22 cellular contexts compared by ENCODE assay signal in genomic region chr12:24349051-24349780, GRCh38.
DNase-seq lines count a peak whose midpoint lies in the region; ATAC-seq, FAIRE-seq and TF ChIP-seq lines count a peak whose summit lies in the region.
"Had no signal": no experiment of that assay in that cellular context is flagged by ENCODE, and none has a peak within 500 bp of the region (broad histone marks: within the 10 kb centered on the region; RNA-seq: fewer than 3 reads in every experiment).

No MANE protein-coding gene starts in this region.

- ATAC-seq in HG02798 (IDR thresholded peaks at IDR 0.05; ENCODE audit: poor library complexity, unreplicated experiment), result no peak
- no peak for ATAC-seq in activated naive CD8-positive, alpha-beta T cell treated with anti-CD3 and anti-CD28 coated beads, Interleukin-2, amount 50 U/mL, for 24 hours
- ATAC-seq: CD8-positive, alpha-beta T cell had no signal

- peaks cover 8% of the 10 kb centered on the region for H3K9me3 Mint-ChIP-seq in activated T-helper 2 cell treated with anti-CD3 and anti-CD28 coated beads, Interferon-gamma antibody, Interleukin-2, Interleukin-4, amounts not matched to agents 10 μg/mL and 5 μg/mL and 100 μg/mL, durations not matched to agents 14 hours and 24 hours and 36 hours
- H3K9me3 Mint-ChIP-seq in activated naive CD8-positive, alpha-beta T cell treated with anti-CD3 and anti-CD28 coated beads, Interleukin-2, amount 50 U/mL, for 24 hours, result no peaks in the 10 kb centered on the region
- H3K9me3 Mint-ChIP-seq: CD8-positive, alpha-beta T cell had no signal

- peak; percentile 37 for DNase-seq in KG1 (lab: John Stamatoyannopoulos, UW)
- DNase-seq in bronchial epithelial cell (ENCODE audit: low read depth), result peak; percentile 39
- DNase-seq in glomerular endothelial cell (ENCODE audit: extremely low read depth, low read depth, low spot score), result peak; percentile 61
- no peak for DNase-seq in activated T-helper 2 cell treated with anti-CD3 and anti-CD28 coated beads, Interferon-gamma antibody, Interleukin-2, Interleukin-4, amounts not matched to agents 10 μg/mL and 5 μg/mL and 100 μg/mL, durations not matched to agents 14 hours and 24 hours and 36 hours (ENCODE audit: low spot score)
- no peak for DNase-seq in activated naive CD8-positive, alpha-beta T cell treated with anti-CD3 and anti-CD28 coated beads, Interleukin-2, amount 50 U/mL, for 24 hours
- DNase-seq in AML-193 (lab: John Stamatoyannopoulos, UW), result no peak
- DNase-seq: Caco-2; CD4-positive, CD25-positive, alpha-beta regulatory T cell; CD8-positive, alpha-beta T cell; DMS 273 treated with DMSO at 0.1 percent for 48 hours; DMS79; EL; GF-D8; GOT3; HFFc6 had no signal

- TF ChIP-seq CTCF in bronchial epithelial cell (IDR thresholded peaks at IDR 0.05; ENCODE audit: insufficient read depth, low read length, severe bottlenecking), result no peak

- no peak overlapping the region for H3K4me3 ChIP-seq in bronchial epithelial cell (ENCODE audit: low read depth, low read length)
- H3K4me3 ChIP-seq: BLaER1, HAP-1 had no signal

- intact Hi-C loops in activated T-helper 2 cell treated with anti-CD3 and anti-CD28 coated beads, Interferon-gamma antibody, Interleukin-2, Interleukin-4, amounts not matched to agents 10 μg/mL and 5 μg/mL and 100 μg/mL, durations not matched to agents 14 hours and 24 hours and 36 hours (cut with micrococcal nuclease), result no loop called here

- H3K4me1 Mint-ChIP-seq in activated T-helper 2 cell treated with anti-CD3 and anti-CD28 coated beads, Interferon-gamma antibody, Interleukin-2, Interleukin-4, amounts not matched to agents 10 μg/mL and 5 μg/mL and 100 μg/mL, durations not matched to agents 14 hours and 24 hours and 36 hours (ENCODE audit: low read depth), result no peaks in the 10 kb centered on the region
- no peaks in the 10 kb centered on the region for H3K4me1 Mint-ChIP-seq in activated naive CD8-positive, alpha-beta T cell treated with anti-CD3 and anti-CD28 coated beads, Interleukin-2, amount 50 U/mL, for 24 hours
- H3K4me1 Mint-ChIP-seq: CD4-positive, CD25-positive, alpha-beta regulatory T cell had no signal

- no peaks in the 10 kb centered on the region for H3K36me3 ChIP-seq in bronchial epithelial cell (ENCODE audit: control insufficient read depth, insufficient read depth, low read length)
- H3K36me3 ChIP-seq: BLaER1, HAP-1 had no signal

- H3K27me3 ChIP-seq in bronchial epithelial cell (ENCODE audit: control insufficient read depth, insufficient read depth, low read length), result no peaks in the 10 kb centered on the region
- H3K27me3 ChIP-seq: BLaER1 had no signal

- no peak for FAIRE-seq in bronchial epithelial cell (lab: Jason Lieb, UNC)
- FAIRE-seq: D721Med, GM12892, H54 had no signal

- H3K4me3 Mint-ChIP-seq in activated T-helper 2 cell treated with anti-CD3 and anti-CD28 coated beads, Interferon-gamma antibody, Interleukin-2, Interleukin-4, amounts not matched to agents 10 μg/mL and 5 μg/mL and 100 μg/mL, durations not matched to agents 14 hours and 24 hours and 36 hours (ENCODE audit: low read depth), result no peak overlapping the region
- H3K4me3 Mint-ChIP-seq in activated naive CD8-positive, alpha-beta T cell treated with anti-CD3 and anti-CD28 coated beads, Interleukin-2, amount 50 U/mL, for 24 hours, result no peak overlapping the region
- H3K4me3 Mint-ChIP-seq: B cell; CD4-positive, CD25-positive, alpha-beta regulatory T cell; CD8-positive, alpha-beta T cell; HFFc6 had no signal

- no peak overlapping the region for H3K27ac Mint-ChIP-seq in activated T-helper 2 cell treated with anti-CD3 and anti-CD28 coated beads, Interferon-gamma antibody, Interleukin-2, Interleukin-4, amounts not matched to agents 10 μg/mL and 5 μg/mL and 100 μg/mL, durations not matched to agents 14 hours and 24 hours and 36 hours
- no peak overlapping the region for H3K27ac Mint-ChIP-seq in activated naive CD8-positive, alpha-beta T cell treated with anti-CD3 and anti-CD28 coated beads, Interleukin-2, amount 50 U/mL, for 24 hours
- H3K27ac Mint-ChIP-seq: B cell; CD4-positive, CD25-positive, alpha-beta regulatory T cell; CD8-positive, alpha-beta T cell; HFFc6 had no signal

- no peaks in the 10 kb centered on the region for H3K36me3 Mint-ChIP-seq in activated T-helper 2 cell treated with anti-CD3 and anti-CD28 coated beads, Interferon-gamma antibody, Interleukin-2, Interleukin-4, amounts not matched to agents 10 μg/mL and 5 μg/mL and 100 μg/mL, durations not matched to agents 14 hours and 24 hours and 36 hours (ENCODE audit: low read depth)
- no peaks in the 10 kb centered on the region for H3K36me3 Mint-ChIP-seq in activated naive CD8-positive, alpha-beta T cell treated with anti-CD3 and anti-CD28 coated beads, Interleukin-2, amount 50 U/mL, for 24 hours (ENCODE audit: low read depth)
- H3K36me3 Mint-ChIP-seq: CD4-positive, CD25-positive, alpha-beta regulatory T cell; CD8-positive, alpha-beta T cell had no signal

- H3K27me3 Mint-ChIP-seq in activated T-helper 2 cell treated with anti-CD3 and anti-CD28 coated beads, Interferon-gamma antibody, Interleukin-2, Interleukin-4, amounts not matched to agents 10 μg/mL and 5 μg/mL and 100 μg/mL, durations not matched to agents 14 hours and 24 hours and 36 hours (ENCODE audit: low read depth), result no peaks in the 10 kb centered on the region
- H3K27me3 Mint-ChIP-seq in activated naive CD8-positive, alpha-beta T cell treated with anti-CD3 and anti-CD28 coated beads, Interleukin-2, amount 50 U/mL, for 24 hours, result no peaks in the 10 kb centered on the region
- H3K27me3 Mint-ChIP-seq: B cell had no signal

Comparison
In these comparisons a context has a peak if more than half of its experiments do, and no peak if none do; other contexts are left out.
1. DNase-seq: peak in KG1 (single experiment), bronchial epithelial cell (single experiment) and glomerular endothelial cell (single experiment); none in activated T-helper 2 cell treated with anti-CD3 and anti-CD28 coated beads, Interferon-gamma antibody, Interleukin-2, Interleukin-4, amounts not matched to agents 10 μg/mL and 5 μg/mL and 100 μg/mL, durations not matched to agents 14 hours and 24 hours and 36 hours (single experiment), activated naive CD8-positive, alpha-beta T cell treated with anti-CD3 and anti-CD28 coated beads, Interleukin-2, amount 50 U/mL, for 24 hours (single experiment) and AML-193 (0 of 2).